19 cellular contexts compared by ENCODE assay signal in the genomic region with DNA sequence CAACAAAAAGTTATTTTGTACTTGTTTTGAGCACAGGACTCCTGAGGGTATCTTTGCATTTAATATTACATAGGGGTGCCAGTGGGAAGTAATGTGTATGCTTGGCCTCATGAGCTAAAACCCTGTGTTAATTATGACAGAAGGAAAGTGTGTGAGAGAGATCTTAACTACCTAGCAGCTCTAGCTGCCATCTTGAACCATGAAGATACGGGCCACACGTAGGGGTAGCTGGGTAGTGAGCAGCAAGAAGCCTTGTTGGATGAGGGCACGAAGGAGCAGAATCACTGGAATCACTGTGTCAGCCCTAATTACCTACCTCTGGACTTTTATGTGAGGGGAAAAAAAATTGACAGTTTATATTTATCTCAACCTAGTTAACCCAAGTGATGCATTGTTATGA.
"Had no signal": no experiment of that assay in that cellular context is flagged by ENCODE, and none has a peak within 500 bp of the region (broad histone marks: within the 10 kb centered on the region; RNA-seq: fewer than 3 reads in every experiment).

No MANE protein-coding gene starts in this region.

- ATAC-seq: activated CD8-positive, alpha-beta T cell treated with anti-CD3 and anti-CD28 coated beads, Interleukin-2, amount 10 ng/mL, durations not matched to agents 7 days and 5 days; T-cell had no signal

- H3K9me3 ChIP-seq: ovary, sigmoid colon had no signal

- H3K36me3 ChIP-seq: neural progenitor cell, ovary had no signal

- H3K27ac ChIP-seq: coronary artery, lower lobe of right lung, neural progenitor cell, ovary, sigmoid colon, tibial nerve had no signal

- H3K4me2 ChIP-seq: neural progenitor cell had no signal

- H3K27me3 Mint-ChIP-seq: activated naive CD8-positive, alpha-beta T cell treated with anti-CD3 and anti-CD28 coated beads, Interleukin-2, amount 10 ng/mL, durations not matched to agents 7 days and 5 days; central memory CD8-positive, alpha-beta T cell; T-cell had no signal

- H3K4me3 Mint-ChIP-seq: activated CD8-positive, alpha-beta T cell treated with anti-CD3 and anti-CD28 coated beads, Interleukin-2, amount 10 ng/mL, durations not matched to agents 7 days and 5 days; activated naive CD8-positive, alpha-beta T cell treated with anti-CD3 and anti-CD28 coated beads, Interleukin-2, amount 10 ng/mL, durations not matched to agents 7 days and 5 days; brain; central memory CD8-positive, alpha-beta T cell; mesothelial cell of epicardium; neural progenitor cell had no signal

- H3K4me1 ChIP-seq: neural progenitor cell, tibial nerve had no signal

- H3K4me3 ChIP-seq: coronary artery, lower lobe of right lung, neural progenitor cell, ovary, sigmoid colon, spleen, tibial nerve had no signal

- H3K9ac ChIP-seq: neural progenitor cell had no signal

- DNase-seq: activated CD4-positive, alpha-beta T cell treated with anti-CD3 and anti-CD28 coated beads for 4 hours; activated CD8-positive, alpha-beta memory T cell treated with anti-CD3 and anti-CD28 coated beads, Interleukin-2, amount 50 U/mL, for 48 hours; activated CD8-positive, alpha-beta T cell treated with anti-CD3 and anti-CD28 coated beads, Interleukin-2, amount 10 ng/mL, durations not matched to agents 7 days and 5 days; activated naive CD4-positive, alpha-beta T cell; activated naive CD8-positive, alpha-beta T cell treated with anti-CD3 and anti-CD28 coated beads, Interleukin-2, amount 10 ng/mL, durations not matched to agents 7 days and 5 days; effector CD4-positive, alpha-beta T cell; foreskin fibroblast; kidney glomerular epithelial cell; lower lobe of right lung; ovary; sigmoid colon; spleen; T-cell had no signal

- H3K27ac Mint-ChIP-seq: activated CD8-positive, alpha-beta T cell treated with anti-CD3 and anti-CD28 coated beads, Interleukin-2, amount 10 ng/mL, durations not matched to agents 7 days and 5 days; activated naive CD8-positive, alpha-beta T cell treated with anti-CD3 and anti-CD28 coated beads, Interleukin-2, amount 10 ng/mL, durations not matched to agents 7 days and 5 days; brain; mesothelial cell of epicardium; neural progenitor cell had no signal

- H3K9me3 Mint-ChIP-seq: activated naive CD8-positive, alpha-beta T cell treated with anti-CD3 and anti-CD28 coated beads, Interleukin-2, amount 10 ng/mL, durations not matched to agents 7 days and 5 days had no signal

- H3K36me3 Mint-ChIP-seq: neural progenitor cell had no signal

- H3K4me1 Mint-ChIP-seq: activated naive CD8-positive, alpha-beta T cell treated with anti-CD3 and anti-CD28 coated beads, Interleukin-2, amount 10 ng/mL, durations not matched to agents 7 days and 5 days; brain; mesothelial cell of epicardium; neural progenitor cell had no signal

- H3K27me3 ChIP-seq: neural progenitor cell, ovary, sigmoid colon, spleen, tibial nerve had no signal

- H2AFZ ChIP-seq: neural progenitor cell had no signal
